27 cellular contexts compared by ENCODE assay signal in the genomic region with DNA sequence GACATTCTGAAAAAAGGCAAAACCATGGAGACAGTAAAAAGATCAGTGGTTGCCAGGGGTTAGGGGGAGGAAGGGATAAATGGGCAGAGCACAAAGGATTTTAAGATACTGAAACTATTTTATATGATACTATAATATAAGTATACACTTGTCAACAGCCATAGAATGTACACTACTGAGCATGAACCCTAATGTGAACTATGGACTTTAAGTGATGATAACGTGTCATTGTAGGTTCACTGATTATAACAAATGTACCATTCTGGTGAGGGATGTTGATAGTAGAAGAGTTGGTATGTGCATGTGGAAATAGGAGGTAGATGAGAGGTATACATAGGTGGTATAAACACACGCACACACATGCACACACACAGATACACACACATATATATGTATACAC.
"Had no signal": no experiment of that assay in that cellular context is flagged by ENCODE, and none has a peak within 500 bp of the region (broad histone marks: within the 10 kb centered on the region; RNA-seq: fewer than 3 reads in every experiment).

No MANE protein-coding gene starts in this region.

- ATAC-seq: effector memory CD8-positive, alpha-beta T cell; esophagus mucosa; foreskin keratinocyte; gastrocnemius medialis; gastroesophageal sphincter; heart left ventricle; heart right ventricle had no signal

- FAIRE-seq: endometrium, endothelial cell of umbilical vein, frontal cortex had no signal

- H3K27ac ChIP-seq: colonic mucosa, coronary artery, dorsolateral prefrontal cortex, epithelial cell of prostate, esophagus muscularis mucosa, esophagus squamous epithelium, foreskin keratinocyte, gastrocnemius medialis, gastroesophageal sphincter, heart left ventricle, heart right ventricle had no signal

- H3K9me3 ChIP-seq: colonic mucosa, esophagus muscularis mucosa, esophagus squamous epithelium, gastrocnemius medialis, gastroesophageal sphincter, heart left ventricle, heart right ventricle had no signal

- H3K27me3 ChIP-seq: colonic mucosa, dorsolateral prefrontal cortex, esophagus muscularis mucosa, esophagus squamous epithelium, foreskin keratinocyte, gastrocnemius medialis, gastroesophageal sphincter, heart left ventricle, heart right ventricle had no signal

- H3K4me3 ChIP-seq: colonic mucosa, coronary artery, dorsolateral prefrontal cortex, esophagus muscularis mucosa, esophagus squamous epithelium, gastrocnemius medialis, gastroesophageal sphincter, heart left ventricle, heart right ventricle had no signal

- H3K4me1 ChIP-seq: colonic mucosa, esophagus muscularis mucosa, esophagus squamous epithelium, foreskin keratinocyte, gastrocnemius medialis, gastroesophageal sphincter, heart left ventricle, heart right ventricle had no signal

- H3K36me3 ChIP-seq: colonic mucosa, esophagus muscularis mucosa, esophagus squamous epithelium, gastrocnemius medialis, gastroesophageal sphincter, heart left ventricle, heart right ventricle had no signal

- DNase-seq: colonic mucosa; cortex of kidney; dermis blood vessel endothelial cell; dorsolateral prefrontal cortex; effector CD4-positive, alpha-beta T cell; effector CD8-positive, alpha-beta T cell; effector memory CD4-positive, alpha-beta T cell; effector memory CD8-positive, alpha-beta T cell; endodermal cell; erythroblast; esophagus squamous epithelium; foreskin fibroblast; foreskin keratinocyte; foreskin melanocyte; gastrocnemius medialis; glutamatergic neuron; head of caudate nucleus; heart left ventricle; heart right ventricle had no signal
